ENCODE assay signal across 8 cellular contexts in the genomic region with DNA sequence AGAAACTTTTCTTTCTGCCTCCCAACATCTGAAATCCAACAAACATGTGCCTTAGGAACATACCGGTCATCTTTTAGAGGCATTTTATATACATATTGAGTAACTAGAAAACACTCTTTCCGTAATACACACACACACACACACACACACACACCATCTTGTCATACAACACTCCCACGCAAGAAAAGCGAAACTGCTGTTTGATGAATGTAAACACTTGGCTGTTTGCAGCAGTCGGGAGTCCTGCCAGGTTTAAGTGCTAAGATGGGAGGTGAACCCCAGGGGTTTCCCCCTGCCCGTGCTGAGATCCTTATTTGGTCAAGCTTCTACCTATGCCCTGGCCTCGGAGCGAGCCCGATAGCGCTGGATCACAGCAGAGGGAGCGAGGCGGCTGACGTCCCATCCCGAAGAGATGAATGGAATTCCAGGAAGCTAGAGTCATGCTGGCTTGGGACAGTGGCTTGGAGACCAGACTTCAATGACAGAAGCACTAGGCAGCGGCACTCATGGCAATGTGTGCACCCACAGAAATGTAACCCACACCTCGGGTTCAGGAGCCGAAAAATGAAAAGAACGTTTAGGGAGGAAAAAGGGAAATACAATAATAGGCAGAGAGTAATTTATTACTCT. TPM values are rescaled to one million over a fixed set of nuclear protein-coding genes. Genes with fewer than 3 reads are reported as not detected.
DNase-seq lines count a peak whose midpoint lies in the region; ATAC-seq and TF ChIP-seq lines count a peak whose summit lies in the region.

No MANE protein-coding gene starts in this region.

- BruUV-seq in Calu3 (replicated peaks; lab: Mats Ljungman, UMichigan) = no TSS peak

- peak overlapping the region; percentile 75 for H3K4me3 Mint-ChIP-seq in Calu3 (ENCODE audit: low read depth, unreplicated experiment)

- intact Hi-C loops in Calu3 (cut with micrococcal nuclease; ENCODE audit: unreplicated experiment) = loop anchor here (1.0 to 10.0 kb wide), 7 partner anchors 175 to 873 kb away; no protein-coding TSS in a partner anchor
- intact Hi-C loops in left colon (cut with DNase I, micrococcal nuclease) = loop anchor here in 1 of 2 donors (5.0 to 10.0 kb wide), 3 partner anchors 265 to 762 kb away; no protein-coding TSS in a partner anchor
- intact Hi-C loops in testis (cut with DNase I; ENCODE audit: low total_unique reads) = loop anchor here (10.0 kb wide), 1 partner anchor 395 kb away; no protein-coding TSS in a partner anchor

- H3K27me3 ChIP-seq in testis = no peaks in the 10 kb centered on the region

- H3K36me3 ChIP-seq in testis (ENCODE audit: low read depth, missing control alignments) = no peaks in the 10 kb centered on the region

- H3K36me3 Mint-ChIP-seq in Calu3 (ENCODE audit: insufficient read depth, unreplicated experiment) = peaks cover 33% of the 10 kb centered on the region

- H3K27me3 Mint-ChIP-seq in Calu3 (ENCODE audit: unreplicated experiment) = no peaks in the 10 kb centered on the region

- TF ChIP-seq CTCF in Calu3 (IDR thresholded peaks at IDR 0.05; ENCODE audit: unreplicated experiment) = no peak
- no peak for TF ChIP-seq CTCF in testis (IDR thresholded peaks at IDR 0.05)

- H3K9me3 Mint-ChIP-seq in Calu3 (ENCODE audit: low read depth, unreplicated experiment) = no peaks in the 10 kb centered on the region

- peaks cover 9% of the 10 kb centered on the region for H3K4me1 Mint-ChIP-seq in Calu3 (ENCODE audit: low read depth, unreplicated experiment)

- H3K9me3 ChIP-seq in testis = no peaks in the 10 kb centered on the region

- 3 to 11% methylated on average over 16 to 18 of the region's 18 CpGs for WGBS in testis, 2 donors

- CTCF ChIA-PET in Calu3 (lab: Charles Lee) = interaction anchor here (0.7 to 2.6 kb wide), 6 partner anchors 177 to 407 kb away, joined by 3 to 37 read pairs (median 5); no protein-coding TSS in a partner anchor

- DNase-seq in Calu3 = peak; percentile 64
- peak; percentile 91 for DNase-seq in LHCN-M2 (ENCODE audit: low read depth)
- DNase-seq in dedifferentiated amniotic fluid mesenchymal stem cell (ENCODE audit: extremely low spot score) = peak; percentile 88
- peak; percentile 46 to 58 for DNase-seq in left colon
- DNase-seq in testis = peak; percentile 63

- H3K4me1 ChIP-seq in testis = peaks cover 5% of the 10 kb centered on the region

- H3K27ac Mint-ChIP-seq in Calu3 (ENCODE audit: unreplicated experiment) = peak overlapping the region; percentile 94

- ATAC-seq in left colon (no peak), GM21619 (IDR thresholded peaks at IDR 0.05; ENCODE audit: unreplicated experiment) (no peak), GM18502 (IDR thresholded peaks at IDR 0.05; ENCODE audit: poor library complexity, unreplicated experiment) (no peak)
- no peak for ATAC-seq in activated CD4-positive, CD25-positive, alpha-beta regulatory T cell treated with anti-CD3 and anti-CD28 coated beads, Interleukin-2, amount 50 U/mL, for 24 hours

- no peak for TF ChIP-seq POLR2A in testis (IDR thresholded peaks at IDR 0.05)

- H3K4me3 ChIP-seq in testis = peak overlapping the region; percentile 50 to 57

- peak overlapping the region in 1 of 2 donors; percentile 54 for H3K27ac ChIP-seq in testis

RNA-seq across cellular contexts. Expression of a gene that starts 1.3 kb away (rescaled TPM):
- total RNA-seq in Calu3 (2022) (81.2 and 199 TPM in 2 replicates), LHCN-M2 (2014; rRNA removed) (2,731 and 2,850 TPM in 2 replicates), left colon (100 to 1,000 TPM; 174 to 181 TPM), testis (10 to 100 TPM; 13.9 to 20.7 TPM)
- 2,014 TPM for polyA plus RNA-seq in LHCN-M2 (2012)
- polyA plus RNA-seq in testis (ENCODE audit: insufficient read depth, low read depth, low replicate concordance) = 12.6 TPM

Comparison
In these comparisons a context has a peak if more than half of its experiments do, and no peak if none do; other contexts are left out.
1. RNA of a gene that starts 1.3 kb away (total RNA-seq): 2,731 to 2,850 TPM in LHCN-M2; 81.2 to 199 TPM in Calu3, 174 to 181 TPM in left colon and 13.9 to 20.7 TPM in testis; every median in the first group is over 10 times any median in the second.
2. Peak in every context shown above with its lines, with median percentiles within 50 percentile points of each other: DNase-seq.